Comparison of ENCODE assay signal across 1 cellular context in genomic region chr17:42312285-42313130, GRCh38.
A peak's percentile ranks its signal among the peaks of the same experiment; 100 is the strongest.
TF ChIP-seq lines count a peak whose summit lies in the region.

No MANE protein-coding gene starts in this region.

TF ChIP-seq in GM12878, 131 proteins besides CTCF, POLR2A, EP300 and RAD21 (continued from another document and continues in another):
- TF ChIP-seq MXI1 (IDR thresholded peaks at IDR 0.05; ENCODE audit: low read depth, low read length) (0 out of 2 replicates have a peak, but pooled peaks have one; percentile 25), TCF3 (IDR thresholded peaks at IDR 0.05; ENCODE audit: borderline replicate concordance, insufficient read depth, low read depth, low read length) (peak; percentile 47; the same call in 1 of the 2 replicates), CBX5 (IDR thresholded peaks at IDR 0.05; ENCODE audit: low read depth) (no peak), LARP7 (IDR thresholded peaks at IDR 0.05) (no peak), MYC (IDR thresholded peaks at IDR 0.05; ENCODE audit: insufficient read depth, insufficient read length, insufficient replicate concordance, low read length, severe bottlenecking) (no peak), RELA (IDR thresholded peaks at IDR 0.05; ENCODE audit: borderline replicate concordance, partially characterized antibody) (peak; percentile 41), HDAC6 (IDR thresholded peaks at IDR 0.05; ENCODE audit: unreplicated experiment) (no peak), ZNF217 (IDR thresholded peaks at IDR 0.05) (no peak), ZZZ3 (IDR thresholded peaks at IDR 0.05; ENCODE audit: control insufficient read depth, insufficient read length, low read depth) (no peak), CREB1 (IDR thresholded peaks at IDR 0.05; ENCODE audit: low read depth) (no peak), NR2F1 (conservative IDR thresholded peaks at IDR 0.05) (no peak), RUNX3 (IDR thresholded peaks at IDR 0.05; ENCODE audit: low read length) (peak; percentile 14; the same call in 1 of the 2 replicates), TAF1 (IDR thresholded peaks at IDR 0.05; ENCODE audit: borderline replicate concordance, low read depth, low read length) (no peak), TCF7 (IDR thresholded peaks at IDR 0.05; ENCODE audit: borderline replicate concordance) (no peak), NFXL1 (IDR thresholded peaks at IDR 0.05; ENCODE audit: borderline replicate concordance) (no peak), PML (IDR thresholded peaks at IDR 0.05; ENCODE audit: low read length) (no peak), PAX8 (IDR thresholded peaks at IDR 0.05) (no peak), KDM1A (IDR thresholded peaks at IDR 0.05; ENCODE audit: borderline replicate concordance) (no peak), ATF2 (IDR thresholded peaks at IDR 0.05; ENCODE audit: low read length) (no peak), RELB (IDR thresholded peaks at IDR 0.05; ENCODE audit: low read depth) (no peak), BHLHE40 (IDR thresholded peaks at IDR 0.05; ENCODE audit: borderline replicate concordance in 1 of 2, low read depth in 2 of 2, low read length in 1 of 2) (0 out of 4 replicates have a peak, but pooled peaks of 1 of the 2 experiments have one; percentile 16), NRF1 (conservative IDR thresholded peaks at IDR 0.05; ENCODE audit: low read depth, low read length) (no peak), CBX3 (IDR thresholded peaks at IDR 0.05; ENCODE audit: borderline replicate concordance, low read depth) (no peak), SUZ12 (IDR thresholded peaks at IDR 0.05; ENCODE audit: unreplicated experiment) (no peak), EZH2 (IDR thresholded peaks at IDR 0.05; ENCODE audit: borderline replicate concordance, control insufficient read depth, low read depth, low read length) (no peak), SREBF1 (IDR thresholded peaks at IDR 0.05; ENCODE audit: low read length) (no peak), ZBTB4 (CRISPR knock-in tag; IDR thresholded peaks at IDR 0.05) (no peak), NFYA (IDR thresholded peaks at IDR 0.05; ENCODE audit: borderline replicate concordance, low read depth, low read length) (no peak), CHD4 (IDR thresholded peaks at IDR 0.05) (no peak), STAT3 (IDR thresholded peaks at IDR 0.05; ENCODE audit: low read depth, low read length) (no peak), SIX5 (IDR thresholded peaks at IDR 0.05; ENCODE audit: low read depth, low read length, severe bottlenecking) (no peak), HDGF (IDR thresholded peaks at IDR 0.05) (no peak), BCL11A (IDR thresholded peaks at IDR 0.05; ENCODE audit: low read depth, low read length) (no peak), DPF2 (IDR thresholded peaks at IDR 0.05) (0 out of 2 replicates have a peak, but pooled peaks have one; percentile 24), KAT2A (conservative IDR thresholded peaks at IDR 0.05; ENCODE audit: control insufficient read depth, low read depth, low read length) (no peak), IRF4 (IDR thresholded peaks at IDR 0.05; ENCODE audit: low read depth, low read length) (no peak)
- TF ChIP-seq, protein P1, sequence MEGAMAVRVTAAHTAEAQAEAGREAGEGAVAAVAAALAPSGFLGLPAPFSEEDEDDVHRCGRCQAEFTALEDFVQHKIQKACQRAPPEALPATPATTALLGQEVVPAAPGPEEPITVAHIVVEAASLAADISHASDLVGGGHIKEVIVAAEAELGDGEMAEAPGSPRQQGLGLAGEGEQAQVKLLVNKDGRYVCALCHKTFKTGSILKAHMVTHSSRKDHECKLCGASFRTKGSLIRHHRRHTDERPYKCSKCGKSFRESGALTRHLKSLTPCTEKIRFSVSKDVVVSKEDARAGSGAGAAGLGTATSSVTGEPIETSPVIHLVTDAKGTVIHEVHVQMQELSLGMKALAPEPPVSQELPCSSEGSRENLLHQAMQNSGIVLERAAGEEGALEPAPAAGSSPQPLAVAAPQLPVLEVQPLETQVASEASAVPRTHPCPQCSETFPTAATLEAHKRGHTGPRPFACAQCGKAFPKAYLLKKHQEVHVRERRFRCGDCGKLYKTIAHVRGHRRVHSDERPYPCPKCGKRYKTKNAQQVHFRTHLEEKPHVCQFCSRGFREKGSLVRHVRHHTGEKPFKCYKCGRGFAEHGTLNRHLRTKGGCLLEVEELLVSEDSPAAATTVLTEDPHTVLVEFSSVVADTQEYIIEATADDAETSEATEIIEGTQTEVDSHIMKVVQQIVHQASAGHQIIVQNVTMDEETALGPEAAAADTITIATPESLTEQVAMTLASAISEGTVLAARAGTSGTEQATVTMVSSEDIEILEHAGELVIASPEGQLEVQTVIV (IDR thresholded peaks at IDR 0.05; ENCODE audit: borderline replicate concordance, partially characterized antibody) = no peak
- TF ChIP-seq, protein P2, sequence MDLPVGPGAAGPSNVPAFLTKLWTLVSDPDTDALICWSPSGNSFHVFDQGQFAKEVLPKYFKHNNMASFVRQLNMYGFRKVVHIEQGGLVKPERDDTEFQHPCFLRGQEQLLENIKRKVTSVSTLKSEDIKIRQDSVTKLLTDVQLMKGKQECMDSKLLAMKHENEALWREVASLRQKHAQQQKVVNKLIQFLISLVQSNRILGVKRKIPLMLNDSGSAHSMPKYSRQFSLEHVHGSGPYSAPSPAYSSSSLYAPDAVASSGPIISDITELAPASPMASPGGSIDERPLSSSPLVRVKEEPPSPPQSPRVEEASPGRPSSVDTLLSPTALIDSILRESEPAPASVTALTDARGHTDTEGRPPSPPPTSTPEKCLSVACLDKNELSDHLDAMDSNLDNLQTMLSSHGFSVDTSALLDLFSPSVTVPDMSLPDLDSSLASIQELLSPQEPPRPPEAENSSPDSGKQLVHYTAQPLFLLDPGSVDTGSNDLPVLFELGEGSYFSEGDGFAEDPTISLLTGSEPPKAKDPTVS (IDR thresholded peaks at IDR 0.05; ENCODE audit: low read depth, low read length) = no peak
- TF ChIP-seq, protein P3, sequence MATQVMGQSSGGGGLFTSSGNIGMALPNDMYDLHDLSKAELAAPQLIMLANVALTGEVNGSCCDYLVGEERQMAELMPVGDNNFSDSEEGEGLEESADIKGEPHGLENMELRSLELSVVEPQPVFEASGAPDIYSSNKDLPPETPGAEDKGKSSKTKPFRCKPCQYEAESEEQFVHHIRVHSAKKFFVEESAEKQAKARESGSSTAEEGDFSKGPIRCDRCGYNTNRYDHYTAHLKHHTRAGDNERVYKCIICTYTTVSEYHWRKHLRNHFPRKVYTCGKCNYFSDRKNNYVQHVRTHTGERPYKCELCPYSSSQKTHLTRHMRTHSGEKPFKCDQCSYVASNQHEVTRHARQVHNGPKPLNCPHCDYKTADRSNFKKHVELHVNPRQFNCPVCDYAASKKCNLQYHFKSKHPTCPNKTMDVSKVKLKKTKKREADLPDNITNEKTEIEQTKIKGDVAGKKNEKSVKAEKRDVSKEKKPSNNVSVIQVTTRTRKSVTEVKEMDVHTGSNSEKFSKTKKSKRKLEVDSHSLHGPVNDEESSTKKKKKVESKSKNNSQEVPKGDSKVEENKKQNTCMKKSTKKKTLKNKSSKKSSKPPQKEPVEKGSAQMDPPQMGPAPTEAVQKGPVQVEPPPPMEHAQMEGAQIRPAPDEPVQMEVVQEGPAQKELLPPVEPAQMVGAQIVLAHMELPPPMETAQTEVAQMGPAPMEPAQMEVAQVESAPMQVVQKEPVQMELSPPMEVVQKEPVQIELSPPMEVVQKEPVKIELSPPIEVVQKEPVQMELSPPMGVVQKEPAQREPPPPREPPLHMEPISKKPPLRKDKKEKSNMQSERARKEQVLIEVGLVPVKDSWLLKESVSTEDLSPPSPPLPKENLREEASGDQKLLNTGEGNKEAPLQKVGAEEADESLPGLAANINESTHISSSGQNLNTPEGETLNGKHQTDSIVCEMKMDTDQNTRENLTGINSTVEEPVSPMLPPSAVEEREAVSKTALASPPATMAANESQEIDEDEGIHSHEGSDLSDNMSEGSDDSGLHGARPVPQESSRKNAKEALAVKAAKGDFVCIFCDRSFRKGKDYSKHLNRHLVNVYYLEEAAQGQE (IDR thresholded peaks at IDR 0.05; ENCODE audit: low read depth, low read length) = no peak
- TF ChIP-seq, protein P4, sequence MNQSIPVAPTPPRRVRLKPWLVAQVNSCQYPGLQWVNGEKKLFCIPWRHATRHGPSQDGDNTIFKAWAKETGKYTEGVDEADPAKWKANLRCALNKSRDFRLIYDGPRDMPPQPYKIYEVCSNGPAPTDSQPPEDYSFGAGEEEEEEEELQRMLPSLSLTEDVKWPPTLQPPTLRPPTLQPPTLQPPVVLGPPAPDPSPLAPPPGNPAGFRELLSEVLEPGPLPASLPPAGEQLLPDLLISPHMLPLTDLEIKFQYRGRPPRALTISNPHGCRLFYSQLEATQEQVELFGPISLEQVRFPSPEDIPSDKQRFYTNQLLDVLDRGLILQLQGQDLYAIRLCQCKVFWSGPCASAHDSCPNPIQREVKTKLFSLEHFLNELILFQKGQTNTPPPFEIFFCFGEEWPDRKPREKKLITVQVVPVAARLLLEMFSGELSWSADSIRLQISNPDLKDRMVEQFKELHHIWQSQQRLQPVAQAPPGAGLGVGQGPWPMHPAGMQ (IDR thresholded peaks at IDR 0.05; ENCODE audit: borderline replicate concordance) = no peak
- TF ChIP-seq, protein P5, sequence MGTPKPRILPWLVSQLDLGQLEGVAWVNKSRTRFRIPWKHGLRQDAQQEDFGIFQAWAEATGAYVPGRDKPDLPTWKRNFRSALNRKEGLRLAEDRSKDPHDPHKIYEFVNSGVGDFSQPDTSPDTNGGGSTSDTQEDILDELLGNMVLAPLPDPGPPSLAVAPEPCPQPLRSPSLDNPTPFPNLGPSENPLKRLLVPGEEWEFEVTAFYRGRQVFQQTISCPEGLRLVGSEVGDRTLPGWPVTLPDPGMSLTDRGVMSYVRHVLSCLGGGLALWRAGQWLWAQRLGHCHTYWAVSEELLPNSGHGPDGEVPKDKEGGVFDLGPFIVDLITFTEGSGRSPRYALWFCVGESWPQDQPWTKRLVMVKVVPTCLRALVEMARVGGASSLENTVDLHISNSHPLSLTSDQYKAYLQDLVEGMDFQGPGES (IDR thresholded peaks at IDR 0.05) = no peak
- TF ChIP-seq, protein P6, sequence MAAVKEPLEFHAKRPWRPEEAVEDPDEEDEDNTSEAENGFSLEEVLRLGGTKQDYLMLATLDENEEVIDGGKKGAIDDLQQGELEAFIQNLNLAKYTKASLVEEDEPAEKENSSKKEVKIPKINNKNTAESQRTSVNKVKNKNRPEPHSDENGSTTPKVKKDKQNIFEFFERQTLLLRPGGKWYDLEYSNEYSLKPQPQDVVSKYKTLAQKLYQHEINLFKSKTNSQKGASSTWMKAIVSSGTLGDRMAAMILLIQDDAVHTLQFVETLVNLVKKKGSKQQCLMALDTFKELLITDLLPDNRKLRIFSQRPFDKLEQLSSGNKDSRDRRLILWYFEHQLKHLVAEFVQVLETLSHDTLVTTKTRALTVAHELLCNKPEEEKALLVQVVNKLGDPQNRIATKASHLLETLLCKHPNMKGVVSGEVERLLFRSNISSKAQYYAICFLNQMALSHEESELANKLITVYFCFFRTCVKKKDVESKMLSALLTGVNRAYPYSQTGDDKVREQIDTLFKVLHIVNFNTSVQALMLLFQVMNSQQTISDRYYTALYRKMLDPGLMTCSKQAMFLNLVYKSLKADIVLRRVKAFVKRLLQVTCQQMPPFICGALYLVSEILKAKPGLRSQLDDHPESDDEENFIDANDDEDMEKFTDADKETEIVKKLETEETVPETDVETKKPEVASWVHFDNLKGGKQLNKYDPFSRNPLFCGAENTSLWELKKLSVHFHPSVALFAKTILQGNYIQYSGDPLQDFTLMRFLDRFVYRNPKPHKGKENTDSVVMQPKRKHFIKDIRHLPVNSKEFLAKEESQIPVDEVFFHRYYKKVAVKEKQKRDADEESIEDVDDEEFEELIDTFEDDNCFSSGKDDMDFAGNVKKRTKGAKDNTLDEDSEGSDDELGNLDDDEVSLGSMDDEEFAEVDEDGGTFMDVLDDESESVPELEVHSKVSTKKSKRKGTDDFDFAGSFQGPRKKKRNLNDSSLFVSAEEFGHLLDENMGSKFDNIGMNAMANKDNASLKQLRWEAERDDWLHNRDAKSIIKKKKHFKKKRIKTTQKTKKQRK (IDR thresholded peaks at IDR 0.05; ENCODE audit: low read depth, low read length) = no peak
